16 cellular contexts compared by ENCODE assay signal in genomic region chr1:94000531-94001282, GRCh38.
"Had no signal": no experiment of that assay in that cellular context is flagged by ENCODE, and none has a peak within 500 bp of the region (broad histone marks: within the 10 kb centered on the region; RNA-seq: fewer than 3 reads in every experiment).

No MANE protein-coding gene starts in this region.

- H3K27ac Mint-ChIP-seq: activated naive CD4-positive, alpha-beta T cell treated with anti-CD3 and anti-CD28 coated beads for 36 hours; activated naive CD8-positive, alpha-beta T cell treated with anti-CD3 and anti-CD28 coated beads, Interleukin-2, amount 50 U/mL, for 24 hours; activated T-helper 2 cell treated with anti-CD3 and anti-CD28 coated beads, Interferon-gamma antibody, Interleukin-2, Interleukin-4, amounts not matched to agents 10 μg/mL and 5 μg/mL and 100 μg/mL, durations not matched to agents 14 hours and 24 hours and 36 hours had no signal

- H3K36me3 ChIP-seq: ascending aorta, breast epithelium, heart right ventricle, lower lobe of right lung, ovary, sigmoid colon, thoracic aorta had no signal

- H3K4me3 Mint-ChIP-seq: activated naive CD4-positive, alpha-beta T cell treated with anti-CD3 and anti-CD28 coated beads for 36 hours; activated naive CD8-positive, alpha-beta T cell treated with anti-CD3 and anti-CD28 coated beads, Interleukin-2, amount 50 U/mL, for 24 hours; neural crest cell had no signal

- H3K9me3 Mint-ChIP-seq: activated naive CD4-positive, alpha-beta T cell treated with anti-CD3 and anti-CD28 coated beads for 36 hours; activated naive CD8-positive, alpha-beta T cell treated with anti-CD3 and anti-CD28 coated beads, Interleukin-2, amount 50 U/mL, for 24 hours; activated T-helper 2 cell treated with anti-CD3 and anti-CD28 coated beads, Interferon-gamma antibody, Interleukin-2, Interleukin-4, amounts not matched to agents 10 μg/mL and 5 μg/mL and 100 μg/mL, durations not matched to agents 14 hours and 24 hours and 36 hours; neural crest cell had no signal

- H3K4me1 Mint-ChIP-seq: activated naive CD8-positive, alpha-beta T cell treated with anti-CD3 and anti-CD28 coated beads, Interleukin-2, amount 50 U/mL, for 24 hours; neural crest cell had no signal

- H3K4me3 ChIP-seq: ascending aorta, breast epithelium, heart right ventricle, lower lobe of right lung, ovary, sigmoid colon, thoracic aorta had no signal

- DNase-seq: activated CD4-positive, CD25-positive, alpha-beta regulatory T cell treated with anti-CD3 and anti-CD28 coated beads, Interleukin-2, amount 50 U/mL, for 72 hours; activated naive CD4-positive, alpha-beta T cell treated with anti-CD3 and anti-CD28 coated beads for 36 hours; activated naive CD8-positive, alpha-beta T cell treated with anti-CD3 and anti-CD28 coated beads, Interleukin-2, amount 50 U/mL, for 24 hours; cerebellar nuclear complex; dermis blood vessel endothelial cell; heart right ventricle; lower lobe of right lung; ovary; sigmoid colon; stimulated activated CD4-positive, alpha-beta T cell treated with anti-CD3 and anti-CD28 coated beads, Interleukin-1b, Interleukin-23, amount 100 ng/mL, for 48 hours had no signal

- H3K27ac ChIP-seq: ascending aorta, breast epithelium, epithelial cell of prostate, lower lobe of right lung, ovary, sigmoid colon, thoracic aorta had no signal

- ATAC-seq: activated naive CD8-positive, alpha-beta T cell treated with anti-CD3 and anti-CD28 coated beads, Interleukin-2, amount 50 U/mL, for 24 hours; lower lobe of right lung had no signal

- H3K27me3 ChIP-seq: ascending aorta, breast epithelium, ovary, sigmoid colon had no signal

- H3K9me3 ChIP-seq: ascending aorta, breast epithelium, heart right ventricle, lower lobe of right lung, ovary, sigmoid colon, thoracic aorta had no signal

- H3K4me1 ChIP-seq: ascending aorta, breast epithelium, heart right ventricle, lower lobe of right lung, sigmoid colon had no signal
